Comparison of ENCODE assay signal across 11 cellular contexts in genomic region chr5:146427619-146427997, GRCh38. TPM values are rescaled to one million over a fixed set of nuclear protein-coding genes. Genes with fewer than 3 reads are reported as not detected.
DNase-seq lines count a peak whose midpoint lies in the region; ATAC-seq, FAIRE-seq and TF ChIP-seq lines count a peak whose summit lies in the region.
"Had no signal": no experiment of that assay in that cellular context is flagged by ENCODE, and none has a peak within 500 bp of the region (broad histone marks: within the 10 kb centered on the region; RNA-seq: fewer than 3 reads in every experiment).

No MANE protein-coding gene starts in this region.

- peak; percentile 55 for ATAC-seq in HepG2
- ATAC-seq in right lobe of liver, result no peak
- no peak for ATAC-seq in HG02870 (IDR thresholded peaks at IDR 0.05; ENCODE audit: unreplicated experiment)

- H3K36me3 ChIP-seq in HepG2 (replicated peaks in 1 of 2; ENCODE audit: control insufficient read depth in 1 of 2, insufficient read depth in 2 of 2, low read length in 2 of 2) (no peaks in the 10 kb centered on the region), right lobe of liver (no peaks in the 10 kb centered on the region), KMS-11 (ENCODE audit: insufficient read depth) (no peaks in the 10 kb centered on the region), parathyroid adenoma (ENCODE audit: control insufficient read depth, insufficient read depth, low read length) (no peaks in the 10 kb centered on the region), ovary (no peaks in the 10 kb centered on the region)

- BruUV-seq in HepG2 (replicated peaks; lab: Mats Ljungman, UMichigan), result no TSS peak

- intact Hi-C loops in HepG2 (cut with micrococcal nuclease; ENCODE audit: unreplicated experiment), result loop anchor here (1.0 kb wide), 1 partner anchor 136 kb away; no protein-coding TSS in a partner anchor
- intact Hi-C loops in right lobe of liver (cut with DNase I), result no loop called here
- intact Hi-C loops in ovary (cut with DNase I), result loop anchor here in 1 of 4 donors (10.0 kb wide), 1 partner anchor 133 kb away; no protein-coding TSS in a partner anchor

- CTCF ChIA-PET in HepG2 (lab: Yijun Ruan, JAX; ENCODE audit: low intra/inter-chr PET ratio, low total read pairs), result interaction anchor here (1.9 kb wide), 1 partner anchor 136 kb away, joined by 16 read pairs; no protein-coding TSS in a partner anchor

- no peaks in the 10 kb centered on the region for H3K9me3 ChIP-seq in HepG2 (ENCODE audit: low read length)
- no peaks in the 10 kb centered on the region for H3K9me3 ChIP-seq in right lobe of liver
- no peaks in the 10 kb centered on the region for H3K9me3 ChIP-seq in parathyroid adenoma (ENCODE audit: control insufficient read depth, low read length)
- no peaks in the 10 kb centered on the region for H3K9me3 ChIP-seq in ovary
- H3K9me3 ChIP-seq: A549 had no signal

- H3K4me1 ChIP-seq in HepG2 (ENCODE audit: insufficient read depth, low read length) (0 out of 2 replicates have a peak, but pooled peaks cover 5% of the 10 kb centered on the region), right lobe of liver (no peaks in the 10 kb centered on the region), KMS-11 (ENCODE audit: low read depth, poor library complexity, severe bottlenecking) (peaks cover 4% of the 10 kb centered on the region), parathyroid adenoma (no peaks in the 10 kb centered on the region), ovary (ENCODE audit: insufficient read depth) (no peaks in the 10 kb centered on the region)
- H3K4me1 ChIP-seq: A549 had no signal

- no peak overlapping the region for H3K4me2 ChIP-seq in HepG2 (ENCODE audit: low read depth, low read length)
- no peak overlapping the region for H3K4me2 ChIP-seq in KMS-11
- no peak overlapping the region for H3K4me2 ChIP-seq in parathyroid adenoma (ENCODE audit: low read length)
- H3K4me2 ChIP-seq: PC-9 had no signal

- POLR2A ChIA-PET in HepG2 (lab: Yijun Ruan, JAX), result no interaction called here

- TF ChIP-seq POLR2A in HepG2 (IDR thresholded peaks at IDR 0.05; ENCODE audit: insufficient read depth in 1 of 2, low read depth in 2 of 2, low read length in 2 of 2) (no peak), right lobe of liver (IDR thresholded peaks at IDR 0.05) (no peak), ovary (IDR thresholded peaks at IDR 0.05) (no peak)

- TF ChIP-seq EP300 in HepG2 (IDR thresholded peaks at IDR 0.05; ENCODE audit: low read depth in 2 of 2, low read length in 2 of 2) (no peak), HepG2 (CRISPR knock-in tag; IDR thresholded peaks at IDR 0.05; ENCODE audit: borderline replicate concordance) (no peak), ovary (IDR thresholded peaks at IDR 0.05) (no peak)

- WGBS in HepG2 (ENCODE audit: low lambda C conversion rate), result 10% methylated on average over 4 of the region's 4 CpGs
- 24% methylated on average over 3 of the region's 4 CpGs for WGBS in right lobe of liver (ENCODE audit: insufficient coverage, low coverage, low lambda C conversion rate, missing lambda C conversion rate)
- WGBS in ovary, 3 donors, result 16 to 22% (median 19%) methylated on average over 4 of the region's 4 CpGs

- in situ Hi-C loops in HepG2 (cut with HindIII; ENCODE audit: extremely low pct_ligation_motif_present, low pct_unique_long_range_greater_than_20kb), result loop anchor here (5.0 to 25.0 kb wide), 2 partner anchors 140 to 290 kb away; no protein-coding TSS in a partner anchor

- H3K79me2 ChIP-seq in HepG2 (ENCODE audit: insufficient read depth, low read length), result no peaks in the 10 kb centered on the region
- H3K79me2 ChIP-seq in KMS-11 (ENCODE audit: insufficient read depth, low read depth), result no peaks in the 10 kb centered on the region
- no peaks in the 10 kb centered on the region for H3K79me2 ChIP-seq in parathyroid adenoma

- no peak overlapping the region for H3K9ac ChIP-seq in HepG2 (ENCODE audit: insufficient read depth, low read depth, low read length)
- H3K9ac ChIP-seq in KMS-11, result no peak overlapping the region
- H3K9ac ChIP-seq in parathyroid adenoma, result no peak overlapping the region

- H4K20me1 ChIP-seq in HepG2 (ENCODE audit: insufficient read depth, low read length), result no peaks in the 10 kb centered on the region
- H4K20me1 ChIP-seq in KMS-11 (ENCODE audit: insufficient read depth), result no peaks in the 10 kb centered on the region

- H3K27me3 ChIP-seq in HepG2 (ENCODE audit: control insufficient read depth in 1 of 2, insufficient read depth in 2 of 2, low read length in 2 of 2) (peaks cover 0 to 15% of the 10 kb centered on the region in 2 experiments; a peak in 1 of 5 replicates), right lobe of liver (no peaks in the 10 kb centered on the region), KMS-11 (ENCODE audit: insufficient read depth, low read depth) (no peaks in the 10 kb centered on the region), parathyroid adenoma (ENCODE audit: control insufficient read depth, insufficient read depth, low read length) (no peaks in the 10 kb centered on the region), ovary (no peaks in the 10 kb centered on the region)

- no peak for TF ChIP-seq CTCF in HepG2 (CRISPR knock-in tag; IDR thresholded peaks at IDR 0.05)
- TF ChIP-seq CTCF in right lobe of liver (IDR thresholded peaks at IDR 0.05), result no peak
- no peak for TF ChIP-seq CTCF in KMS-11 (conservative IDR thresholded peaks at IDR 0.05; ENCODE audit: low read depth, low read length)
- TF ChIP-seq CTCF in VCaP (conservative IDR thresholded peaks at IDR 0.05), result no peak
- TF ChIP-seq CTCF in parathyroid adenoma (IDR thresholded peaks at IDR 0.05), result no peak
- TF ChIP-seq CTCF in ovary (IDR thresholded peaks at IDR 0.05), result no peak

- H3K27ac ChIP-seq in HepG2 (ENCODE audit: extremely low read length, insufficient read depth, low read length), result no peak overlapping the region
- no peak overlapping the region for H3K27ac ChIP-seq in right lobe of liver
- H3K27ac ChIP-seq in KMS-11, result no peak overlapping the region
- H3K27ac ChIP-seq in VCaP, result peak overlapping the region; percentile 83
- H3K27ac ChIP-seq in parathyroid adenoma, result no peak overlapping the region
- no peak overlapping the region for H3K27ac ChIP-seq in ovary
- H3K27ac ChIP-seq: A549, PC-9 had no signal

- DNase-seq in HepG2 (ENCODE audit: low spot score), result no peak
- no peak for DNase-seq in right lobe of liver
- DNase-seq in inferior parietal cortex (ENCODE audit: extremely low spot score), result no peak
- no peak for DNase-seq in ovary
- DNase-seq: KG1 had no signal

- FAIRE-seq in HepG2 (lab: Jason Lieb, UNC), result no peak

- no peak overlapping the region for H3K4me3 ChIP-seq in HepG2 (replicated peaks in 1 of 3; ENCODE audit: insufficient read depth in 1 of 3, low read depth in 2 of 3, low read length in 3 of 3)
- no peak overlapping the region for H3K4me3 ChIP-seq in right lobe of liver
- no peak overlapping the region for H3K4me3 ChIP-seq in KMS-11 (IDR thresholded peaks at IDR 0.05; ENCODE audit: insufficient read depth, low read depth, low read length)
- H3K4me3 ChIP-seq in parathyroid adenoma (ENCODE audit: low read depth, low read length), result no peak overlapping the region
- H3K4me3 ChIP-seq in ovary, result no peak overlapping the region
- H3K4me3 ChIP-seq: A549, PC-9 had no signal

- no peak for TF ChIP-seq RAD21 in HepG2 (CRISPR knock-in tag; IDR thresholded peaks at IDR 0.05)

- H2AFZ ChIP-seq in HepG2 (ENCODE audit: low read length) (no peak overlapping the region), KMS-11 (ENCODE audit: low read depth) (peak overlapping the region; percentile 41; the same call in 1 of the 2 replicates), parathyroid adenoma (peak overlapping the region; percentile 8)
- H2AFZ ChIP-seq: PC-9 had no signal

TF ChIP-seq in HepG2, 621 proteins besides CTCF, POLR2A, EP300 and RAD21 (continues in another document):
- TF ChIP-seq ETV5 (CRISPR knock-in tag; IDR thresholded peaks at IDR 0.05; ENCODE audit: borderline replicate concordance) (no peak), ZNF780A (CRISPR knock-in tag; IDR thresholded peaks at IDR 0.05) (no peak), NKX3-1 (CRISPR knock-in tag; IDR thresholded peaks at IDR 0.05) (no peak)

RNA-seq across cellular contexts. Expression of gene TCERG1, which starts 19.5 kb away (rescaled TPM):
- total RNA-seq in HepG2 (2016; rRNA removed; fragmentation: Illumina TruSeq; extraction: Trizol) (71.5 and 71.7 TPM in 2 replicates), right lobe of liver (10 to 100 TPM in 5 of 6 experiments, 1 to 10 TPM in 1; 9.7 to 27.4 (median 18.4) TPM), ovary (10 to 100 TPM; 40.5 to 70.1 (median 48.5) TPM)
- total RNA-seq in HepG2 (2016; cell fraction: cytosol; rRNA removed; fragmentation: Illumina TruSeq; extraction: Trizol; ENCODE audit: low read depth), result 15.2 and 18.9 TPM in 2 replicates
- total RNA-seq in HepG2 (2016; cell fraction: insoluble cytoplasmic fraction; rRNA removed; fragmentation: Illumina TruSeq; extraction: Trizol), result 63.5 and 71.5 TPM in 2 replicates
- total RNA-seq in HepG2 (2016; cell fraction: membrane; rRNA removed; fragmentation: Illumina TruSeq; extraction: Trizol), result 19.5 and 22.1 TPM in 2 replicates
- total RNA-seq in HepG2 (2016; cell fraction: nucleus; rRNA removed; fragmentation: Illumina TruSeq; extraction: Trizol), result 160 and 177 TPM in 2 replicates
- polyA plus RNA-seq in HepG2 (2011; rRNA removed) (72.3 and 86.6 TPM in 2 replicates), ovary (10 to 100 TPM; 23.6 to 39.5 TPM)
- 34.3 and 38.0 TPM in 2 replicates for polyA plus RNA-seq in HepG2 (2011; cell fraction: cytosol; rRNA removed)
- polyA plus RNA-seq in HepG2 (2011; cell fraction: nucleus; rRNA removed), result 159 and 189 TPM in 2 replicates
- polyA plus RNA-seq in HepG2 (2012), result 38.8 and 53.6 TPM in 2 replicates
- polyA plus RNA-seq in HepG2 (2016; cell fraction: cytosol; fragmentation: Illumina TruSeq; extraction: Trizol; ENCODE audit: low read depth), result 3.1 and 4.0 TPM in 2 replicates
- 58.5 and 62.2 TPM in 2 replicates for polyA plus RNA-seq in HepG2 (2016; cell fraction: insoluble cytoplasmic fraction; fragmentation: Illumina TruSeq; extraction: Trizol; ENCODE audit: low read depth)
- 10.1 and 11.0 TPM in 2 replicates for polyA plus RNA-seq in HepG2 (2016; cell fraction: membrane; fragmentation: Illumina TruSeq; extraction: Trizol; ENCODE audit: low read depth)
- polyA plus RNA-seq in HepG2 (2016; cell fraction: nucleus; fragmentation: Illumina TruSeq; extraction: Trizol; ENCODE audit: insufficient read depth, low read depth), result 237 and 263 TPM in 2 replicates
- 383 and 386 TPM in 2 replicates for polyA minus RNA-seq in HepG2 (2011; rRNA and poly(A)+ RNA removed; ENCODE audit: low replicate concordance)
- 22.2 and 23.0 TPM in 2 replicates for polyA minus RNA-seq in HepG2 (2011; cell fraction: cytosol; rRNA and poly(A)+ RNA removed)
- 275 and 320 TPM in 2 replicates for polyA minus RNA-seq in HepG2 (2011; cell fraction: nucleus; rRNA and poly(A)+ RNA removed)
